ENCODE assay signal across 8 cellular contexts in genomic region chr2:161122772-161123530, GRCh38. TPM values are rescaled to one million over a fixed set of nuclear protein-coding genes. Genes with fewer than 3 reads are reported as not detected.
A peak's percentile ranks its signal among the peaks of the same experiment; 100 is the strongest.
DNase-seq lines count a peak whose midpoint lies in the region; ATAC-seq, FAIRE-seq and TF ChIP-seq lines count a peak whose summit lies in the region.

No MANE protein-coding gene starts in this region.

- H3K27ac ChIP-seq in effector memory CD4-positive, alpha-beta T cell (ENCODE audit: insufficient read depth, low read length, poor library complexity, severe bottlenecking), result no peak overlapping the region

- peak overlapping the region in 3 of 5 experiments; percentile 79 to 86 (median 81) for H3K27ac Mint-ChIP-seq in brain
- peak overlapping the region in 1 of 2 donors; percentile 37 for H3K27ac Mint-ChIP-seq in stimulated activated naive CD8-positive, alpha-beta T cell treated with anti-CD3 and anti-CD28 coated beads, Interleukin-15, amount 100 ng/mL, for 72 hours

- H3K9me3 ChIP-seq in ES-I3 (ENCODE audit: control insufficient read depth, insufficient read depth, low read length), result no peaks in the 10 kb centered on the region
- no peaks in the 10 kb centered on the region for H3K9me3 ChIP-seq in effector memory CD4-positive, alpha-beta T cell (ENCODE audit: control insufficient read depth, low read length)

- no peaks in the 10 kb centered on the region for H3K9me3 Mint-ChIP-seq in brain
- H3K9me3 Mint-ChIP-seq in stimulated activated naive CD8-positive, alpha-beta T cell treated with anti-CD3 and anti-CD28 coated beads, Interleukin-15, amount 100 ng/mL, for 72 hours, result no peaks in the 10 kb centered on the region

- H3K27me3 ChIP-seq in effector memory CD4-positive, alpha-beta T cell (replicated peaks; ENCODE audit: control insufficient read depth, insufficient read depth, low read length, poor library complexity, severe bottlenecking), result no peaks in the 10 kb centered on the region

- TF ChIP-seq CTCF in brain (conservative IDR thresholded peaks at IDR 0.05), result no peak

- peak; percentile 98 for FAIRE-seq in H54 (lab: Jason Lieb, UNC)
- FAIRE-seq in islet of Langerhans (lab: Jason Lieb, UNC), result peak; percentile 71

- peaks cover 3% of the 10 kb centered on the region for H3K27me3 Mint-ChIP-seq in brain
- H3K27me3 Mint-ChIP-seq in stimulated activated naive CD8-positive, alpha-beta T cell treated with anti-CD3 and anti-CD28 coated beads, Interleukin-15, amount 100 ng/mL, for 72 hours, result peaks cover 13% of the 10 kb centered on the region

- no peaks in the 10 kb centered on the region for H3K36me3 Mint-ChIP-seq in brain

- peaks cover 11% of the 10 kb centered on the region for H3K4me1 Mint-ChIP-seq in brain
- H3K4me1 Mint-ChIP-seq in stimulated activated naive CD8-positive, alpha-beta T cell treated with anti-CD3 and anti-CD28 coated beads, Interleukin-15, amount 100 ng/mL, for 72 hours, result peaks cover 15% of the 10 kb centered on the region

- H3K4me1 ChIP-seq in ES-I3 (ENCODE audit: insufficient read depth, low read length), result peaks cover 36% of the 10 kb centered on the region
- H3K4me1 ChIP-seq in effector memory CD4-positive, alpha-beta T cell (ENCODE audit: control insufficient read depth, insufficient read depth, low read length, poor library complexity, severe bottlenecking), result no peaks in the 10 kb centered on the region

- no peak for TF ChIP-seq POLR2A in H54 (IDR thresholded peaks at IDR 0.05; ENCODE audit: low read depth, low read length)

- 0 out of 2 replicates have a peak overlapping the region, but pooled peaks have one; percentile 1 for H3K9ac ChIP-seq in ES-I3 (ENCODE audit: low read depth, low read length)

- no peaks in the 10 kb centered on the region for H3K36me3 ChIP-seq in ES-I3 (ENCODE audit: insufficient read depth, low read length)
- no peaks in the 10 kb centered on the region for H3K36me3 ChIP-seq in effector memory CD4-positive, alpha-beta T cell (ENCODE audit: control insufficient read depth, insufficient read depth, low read length)

- H3K4me3 Mint-ChIP-seq in brain, result peak overlapping the region in 1 of 5 experiments; percentile 2
- no peak overlapping the region for H3K4me3 Mint-ChIP-seq in stimulated activated naive CD8-positive, alpha-beta T cell treated with anti-CD3 and anti-CD28 coated beads, Interleukin-15, amount 100 ng/mL, for 72 hours

- peak; percentile 59 for DNase-seq in H54 (ENCODE audit: insufficient read length, low spot score)
- peak; percentile 20 for DNase-seq in NCI-H2227 treated with DMSO at 0.1 percent for 48 hours (lab: John Stamatoyannopoulos, UW)
- peak in 1 of 2 donors; percentile 37 for DNase-seq in stimulated activated naive CD8-positive, alpha-beta T cell treated with anti-CD3 and anti-CD28 coated beads, Interleukin-15, amount 100 ng/mL, for 72 hours
- no peak for DNase-seq in effector memory CD4-positive, alpha-beta T cell

- peak; percentile 90 for ATAC-seq in stimulated activated naive CD8-positive, alpha-beta T cell treated with anti-CD3 and anti-CD28 coated beads, Interleukin-15, amount 100 ng/mL, for 72 hours
- no peak for ATAC-seq in HG03108 (IDR thresholded peaks at IDR 0.05; ENCODE audit: unreplicated experiment)

- H3K4me3 ChIP-seq in effector memory CD4-positive, alpha-beta T cell (ENCODE audit: insufficient read depth, low read depth, low read length, poor library complexity, severe bottlenecking), result no peak overlapping the region

RNA-seq across cellular contexts. Expression of gene TANK, which starts 37.3 kb away (rescaled TPM):
- polyA plus RNA-seq in brain (ENCODE audit: insufficient read depth, low read depth, low replicate concordance), result 13.1 TPM

Comparison
In these comparisons a context has a peak if more than half of its experiments do, and no peak if none do; other contexts are left out.
1. DNase-seq: peak in H54 (single experiment) and NCI-H2227 treated with DMSO at 0.1 percent for 48 hours (single experiment); none in effector memory CD4-positive, alpha-beta T cell (0 of 3).